Comparison of ENCODE assay signal across 1 cellular context in genomic region chr16:8861563-8862308, GRCh38.
A peak's percentile ranks its signal among the peaks of the same experiment; 100 is the strongest.
TF ChIP-seq lines count a peak whose summit lies in the region.

No MANE protein-coding gene starts in this region.

TF ChIP-seq in K562, 482 proteins besides CTCF, POLR2A, EP300 and RAD21 (continued from another document):
- no peak for TF ChIP-seq THRA (IDR thresholded peaks at IDR 0.05)
- TF ChIP-seq SMARCA5 (IDR thresholded peaks at IDR 0.05): 0 out of 2 replicates have a peak, but pooled peaks have one; percentile 72
- no peak for TF ChIP-seq MAFG (tag; conservative IDR thresholded peaks at IDR 0.05)
- no peak for TF ChIP-seq LCOR (CRISPR knock-in tag; IDR thresholded peaks at IDR 0.05)
- TF ChIP-seq POLR2G (IDR thresholded peaks at IDR 0.05; ENCODE audit: low read depth, low read length): peak; percentile 71
- peak; percentile 50 to 82 for TF ChIP-seq KDM1A (IDR thresholded peaks at IDR 0.05)
- no peak for TF ChIP-seq ZZZ3 (IDR thresholded peaks at IDR 0.05)
